In genomic region chr5:170755679-170756456, GRCh38 we compare ENCODE assay signal across 13 cellular contexts. TPM values are rescaled to one million over a fixed set of nuclear protein-coding genes. Genes with fewer than 3 reads are reported as not detected.
A peak's percentile ranks its signal among the peaks of the same experiment; 100 is the strongest.
DNase-seq lines count a peak whose midpoint lies in the region; ATAC-seq and TF ChIP-seq lines count a peak whose summit lies in the region.
"Had no signal": no experiment of that assay in that cellular context is flagged by ENCODE, and none has a peak within 500 bp of the region (broad histone marks: within the 10 kb centered on the region; RNA-seq: fewer than 3 reads in every experiment).

No MANE protein-coding gene starts in this region.

- TF ChIP-seq CTCF in breast epithelium (IDR thresholded peaks at IDR 0.05) (no peak), lung (IDR thresholded peaks at IDR 0.05; ENCODE audit: control extremely low read depth, extremely low read depth) (no peak), brain microvascular endothelial cell (IDR thresholded peaks at IDR 0.05; ENCODE audit: low read depth, low read length, missing control alignments) (no peak), omental fat pad (IDR thresholded peaks at IDR 0.05) (no peak)

- no peak for TF ChIP-seq POLR2A in breast epithelium (IDR thresholded peaks at IDR 0.05)

- H3K27ac ChIP-seq in breast epithelium (peak overlapping the region; percentile 60 to 84), lung (ENCODE audit: low read depth in 1 of 2, low read length in 1 of 2) (peak overlapping the region; percentile 70 to 85), brain microvascular endothelial cell (no peak overlapping the region)
- H3K27ac ChIP-seq: HL-60 had no signal

- no peaks in the 10 kb centered on the region for H3K9me3 ChIP-seq in breast epithelium
- H3K9me3 ChIP-seq in lung (ENCODE audit: control insufficient read depth in 2 of 2, insufficient read depth in 1 of 2, low read length in 1 of 2) = no peaks in the 10 kb centered on the region

- in situ Hi-C loops in brain microvascular endothelial cell (cut with HindIII; ENCODE audit: low pct_ligation_motif_present, low sequenced_read_pairs) = no loop called here

- intact Hi-C loops in breast epithelium (cut with DNase I; ENCODE audit: low total_unique reads) = loop anchor here (5.0 kb wide), 1 partner anchor 869 kb away; no protein-coding TSS in a partner anchor

- DNase-seq in COLO668 (lab: John Stamatoyannopoulos, UW; ENCODE audit: unreplicated experiment) = peak; percentile 67
- peak; percentile 51 for DNase-seq in NCI-H1105 (lab: John Stamatoyannopoulos, UW)
- peak in 1 of 2 donors; percentile 70 for DNase-seq in breast epithelium (ENCODE audit: low spot score in 2 of 2)
- DNase-seq in lung (ENCODE audit: low spot score) = peak; percentile 87
- no peak for DNase-seq in brain microvascular endothelial cell
- no peak for DNase-seq in omental fat pad (ENCODE audit: low spot score)
- DNase-seq in activated CD8-positive, alpha-beta memory T cell treated with anti-CD3 and anti-CD28 coated beads for 24 hours = no peak
- DNase-seq: GF-D8, NCI-H1048 had no signal

- WGBS in lung, 2 donors = 73 to 81% methylated on average over 7 of the region's 7 CpGs

- H3K4me3 ChIP-seq in breast epithelium = no peak overlapping the region
- H3K4me3 ChIP-seq in lung = no peak overlapping the region
- no peak overlapping the region for H3K4me3 ChIP-seq in brain microvascular endothelial cell (ENCODE audit: low read depth, low read length)

- H3K27me3 ChIP-seq in breast epithelium (no peaks in the 10 kb centered on the region), lung (ENCODE audit: control insufficient read depth, insufficient read depth) (no peaks in the 10 kb centered on the region), brain microvascular endothelial cell (replicated peaks) (no peaks in the 10 kb centered on the region)

- ATAC-seq in lung (ENCODE audit: insufficient read depth, low FRiP score) (peak; percentile 71), omental fat pad (ENCODE audit: low FRiP score) (no peak)
- ATAC-seq in activated CD4-positive, CD25-positive, alpha-beta regulatory T cell treated with anti-CD3 and anti-CD28 coated beads, Interleukin-2, amount 50 U/mL, for 24 hours = no peak

- no peaks in the 10 kb centered on the region for H3K36me3 ChIP-seq in breast epithelium
- H3K36me3 ChIP-seq in lung (ENCODE audit: control insufficient read depth in 2 of 2, insufficient read depth in 2 of 2, low read length in 2 of 2) = no peaks in the 10 kb centered on the region
- no peaks in the 10 kb centered on the region for H3K36me3 ChIP-seq in brain microvascular endothelial cell (replicated peaks)

- H3K4me1 ChIP-seq in breast epithelium (peaks cover 0 to 14% of the 10 kb centered on the region in 2 donors), lung (ENCODE audit: control insufficient read depth in 2 of 2, insufficient read depth in 2 of 2, low read length in 2 of 2) (peaks cover 2 to 6% of the 10 kb centered on the region in 2 donors)

RNA-seq across cellular contexts. Expression of gene GABRP, which starts 27.7 kb away (rescaled TPM):
- total RNA-seq in breast epithelium (100 to 1,000 TPM in 1 of 3 donors, 10 to 100 TPM in 1, under 1 TPM in 1; 0.32 to 241 (median 52.4) TPM), lung (1 to 10 TPM in 1 of 2 donors, under 1 TPM in 1; 0.89 to 1.5 TPM), omental fat pad (under 1 TPM in 2 of 4 donors, not detected in 2; 0.69 to 0.74 TPM)
- under 1 TPM; 0.26 to 0.61 TPM for polyA plus RNA-seq in lung
- total RNA-seq: epithelial cell of proximal tubule had no signal
- polyA plus RNA-seq: BJ had no signal

Comparison
In these comparisons a context has a peak if more than half of its experiments do, and no peak if none do; other contexts are left out.
1. DNase-seq: peak in COLO668 (single experiment), NCI-H1105 (single experiment) and lung (single experiment); none in brain microvascular endothelial cell (single experiment), omental fat pad (single experiment) and activated CD8-positive, alpha-beta memory T cell treated with anti-CD3 and anti-CD28 coated beads for 24 hours (single experiment).